Comparison of ENCODE assay signal across 15 cellular contexts in genomic region chr14:49512571-49512970, GRCh38.
DNase-seq lines count a peak whose midpoint lies in the region; ATAC-seq and TF ChIP-seq lines count a peak whose summit lies in the region.
"Had no signal": no experiment of that assay in that cellular context is flagged by ENCODE, and none has a peak within 500 bp of the region (broad histone marks: within the 10 kb centered on the region; RNA-seq: fewer than 3 reads in every experiment).

No MANE protein-coding gene starts in this region.

- H4K91ac ChIP-seq in mesenchymal stem cell (ENCODE audit: low read length), result no peak overlapping the region

- H3F3A ChIP-seq in PC-3 (ENCODE audit: low read length, unreplicated experiment), result no peaks in the 10 kb centered on the region

- H3K9me3 ChIP-seq in PC-3 (ENCODE audit: low read length) (no peaks in the 10 kb centered on the region), mesenchymal stem cell (ENCODE audit: control insufficient read depth, low read length) (peaks cover 8% of the 10 kb centered on the region)

- H2AFZ ChIP-seq in PC-3 (ENCODE audit: low read length) (no peak overlapping the region), mesenchymal stem cell (ENCODE audit: low read depth, low read length) (no peak overlapping the region)

- peaks cover 22% of the 10 kb centered on the region for H3K4me1 Mint-ChIP-seq in chondrocyte (ENCODE audit: low read depth)
- peaks cover 4% of the 10 kb centered on the region for H3K4me1 Mint-ChIP-seq in type B pancreatic cell (ENCODE audit: unreplicated experiment)
- H3K4me1 Mint-ChIP-seq: CD4-positive, alpha-beta memory T cell had no signal

- H2AK5ac ChIP-seq in mesenchymal stem cell (ENCODE audit: low read length, severe bottlenecking), result no peak overlapping the region

- no peaks in the 10 kb centered on the region for H3K79me1 ChIP-seq in mesenchymal stem cell (replicated peaks; ENCODE audit: low read length, poor library complexity, severe bottlenecking)

- H3K4me3 ChIP-seq in PC-3 (ENCODE audit: low read length), result no peak overlapping the region
- no peak overlapping the region for H3K4me3 ChIP-seq in mesenchymal stem cell (ENCODE audit: insufficient read depth in 1 of 2, low read depth in 1 of 2, low read length in 2 of 2)

- CTCF ChIA-PET in PC-3 (lab: Charles Lee), result no interaction called here

- no peak overlapping the region for H4K8ac ChIP-seq in mesenchymal stem cell (ENCODE audit: low read length)

- ATAC-seq in PC-3 (peak; percentile 11), HG02763 (IDR thresholded peaks at IDR 0.05; ENCODE audit: unreplicated experiment) (no peak)

- H3K14ac ChIP-seq in mesenchymal stem cell (ENCODE audit: low read length in 2 of 2), result no peak overlapping the region

- H3K4me2 ChIP-seq in PC-3 (ENCODE audit: low read length) (peak overlapping the region; percentile 32), mesenchymal stem cell (ENCODE audit: low read length, poor library complexity, severe bottlenecking) (no peak overlapping the region)

- H3K36me3 Mint-ChIP-seq in chondrocyte (ENCODE audit: low read depth) (peaks cover 4% of the 10 kb centered on the region), type B pancreatic cell (no peaks in the 10 kb centered on the region)
- H3K36me3 Mint-ChIP-seq: CD4-positive, alpha-beta memory T cell had no signal

- peaks cover under 1% of the 10 kb centered on the region for H3K27me3 Mint-ChIP-seq in chondrocyte (ENCODE audit: low read depth)
- no peaks in the 10 kb centered on the region for H3K27me3 Mint-ChIP-seq in type B pancreatic cell

- no peak for TF ChIP-seq CTCF in PC-3 (conservative IDR thresholded peaks at IDR 0.05; ENCODE audit: low read depth, low read length)
- no peak for TF ChIP-seq CTCF in chondrocyte (IDR thresholded peaks at IDR 0.05)
- no peak for TF ChIP-seq CTCF in type B pancreatic cell (conservative IDR thresholded peaks at IDR 0.05)

- no peak overlapping the region for H2BK120ac ChIP-seq in mesenchymal stem cell (ENCODE audit: low read depth, low read length)

- H2BK12ac ChIP-seq in mesenchymal stem cell (ENCODE audit: low read length in 2 of 2), result no peak overlapping the region

- no peak for DNase-seq in PC-3
- no peak for DNase-seq in chondrocyte (ENCODE audit: low spot score)
- DNase-seq in mesenchymal stem cell, result no peak
- DNase-seq in type B pancreatic cell (ENCODE audit: extremely low spot score, unreplicated experiment), result no peak
- no peak for DNase-seq in SIG-M5 treated with dmso at 0.1 percent for 504 hours (lab: John Stamatoyannopoulos, UW; ENCODE audit: unreplicated experiment)
- DNase-seq in putamen (ENCODE audit: low spot score), result no peak
- DNase-seq: CD4-positive, alpha-beta memory T cell; KBM-7; NCI-H1436; NCI-H2029; NCI-H2171; NCI-H446; NCI-H69; NK-92 treated with Interleukin-12 subunit alpha and Interleukin-12 subunit beta, amount 100 ng/mL, for 24 hours had no signal

- no peak overlapping the region for H2BK15ac ChIP-seq in mesenchymal stem cell (ENCODE audit: low read depth, poor library complexity, severe bottlenecking)

- no peaks in the 10 kb centered on the region for H4K20me1 ChIP-seq in PC-3 (ENCODE audit: low read length)

- no peaks in the 10 kb centered on the region for H3K9me2 ChIP-seq in PC-3 (replicated peaks; ENCODE audit: low read length)

- H2BK5ac ChIP-seq in mesenchymal stem cell (ENCODE audit: low read depth, low read length, poor library complexity, severe bottlenecking), result no peak overlapping the region

- H3K4ac ChIP-seq in mesenchymal stem cell (ENCODE audit: low read depth in 1 of 2, low read length in 2 of 2), result no peak overlapping the region

- H3K27ac ChIP-seq in PC-3 (ENCODE audit: low read length) (peak overlapping the region; percentile 91), mesenchymal stem cell (ENCODE audit: low read length, poor library complexity, severe bottlenecking) (peak overlapping the region; percentile 32)

- H3K27ac Mint-ChIP-seq in chondrocyte (ENCODE audit: unreplicated experiment) (peak overlapping the region; percentile 79), type B pancreatic cell (peak overlapping the region; percentile 78)
- H3K27ac Mint-ChIP-seq: CD4-positive, alpha-beta memory T cell had no signal

- H3K4me1 ChIP-seq in PC-3 (ENCODE audit: insufficient read depth, low read length), result peaks cover 21% of the 10 kb centered on the region
- no peaks in the 10 kb centered on the region for H3K4me1 ChIP-seq in mesenchymal stem cell (ENCODE audit: control insufficient read depth, insufficient read depth, low read depth, low read length)

- no TSS peak for BruUV-seq in PC-3 (replicated peaks; lab: Mats Ljungman, UMichigan)

- POLR2A ChIA-PET in PC-3 (lab: Charles Lee; ENCODE audit: unreplicated experiment), result interaction anchor here (0.6 kb wide), 1 partner anchor 107 kb away, joined by 5 read pairs; no protein-coding TSS in a partner anchor

- intact Hi-C loops in PC-3 (cut with micrococcal nuclease), result no loop called here

- H3K36me3 ChIP-seq in PC-3 (ENCODE audit: low read depth, low read length), result no peaks in the 10 kb centered on the region
- H3K36me3 ChIP-seq in mesenchymal stem cell (ENCODE audit: control insufficient read depth in 1 of 2, insufficient read depth in 2 of 2, low read depth in 1 of 2, low read length in 2 of 2), result no peaks in the 10 kb centered on the region

- peaks cover 9% of the 10 kb centered on the region for H3K9me3 Mint-ChIP-seq in chondrocyte (ENCODE audit: low read depth)
- no peaks in the 10 kb centered on the region for H3K9me3 Mint-ChIP-seq in type B pancreatic cell

- H3K9ac ChIP-seq in PC-3 (ENCODE audit: low read length) (peak overlapping the region; percentile 67), mesenchymal stem cell (ENCODE audit: low read length) (no peak overlapping the region)

- H3K18ac ChIP-seq in mesenchymal stem cell (ENCODE audit: low read depth in 1 of 2, low read length in 2 of 2), result no peak overlapping the region

- H3K79me2 ChIP-seq in PC-3 (ENCODE audit: low read length), result no peaks in the 10 kb centered on the region

- no peak overlapping the region for H3K23ac ChIP-seq in mesenchymal stem cell (ENCODE audit: low read length in 2 of 2)

- H3K27me3 ChIP-seq in PC-3 (ENCODE audit: low read length) (no peaks in the 10 kb centered on the region), mesenchymal stem cell (ENCODE audit: control insufficient read depth in 1 of 2, insufficient read depth in 1 of 2, low read length in 2 of 2) (peaks cover 2% of the 10 kb centered on the region in 2 experiments)

- no peak overlapping the region for H3K4me3 Mint-ChIP-seq in chondrocyte (ENCODE audit: unreplicated experiment)
- no peak overlapping the region for H3K4me3 Mint-ChIP-seq in type B pancreatic cell
- H3K4me3 Mint-ChIP-seq: CD4-positive, alpha-beta memory T cell had no signal
